24 cellular contexts compared by ENCODE assay signal in the genomic region with DNA sequence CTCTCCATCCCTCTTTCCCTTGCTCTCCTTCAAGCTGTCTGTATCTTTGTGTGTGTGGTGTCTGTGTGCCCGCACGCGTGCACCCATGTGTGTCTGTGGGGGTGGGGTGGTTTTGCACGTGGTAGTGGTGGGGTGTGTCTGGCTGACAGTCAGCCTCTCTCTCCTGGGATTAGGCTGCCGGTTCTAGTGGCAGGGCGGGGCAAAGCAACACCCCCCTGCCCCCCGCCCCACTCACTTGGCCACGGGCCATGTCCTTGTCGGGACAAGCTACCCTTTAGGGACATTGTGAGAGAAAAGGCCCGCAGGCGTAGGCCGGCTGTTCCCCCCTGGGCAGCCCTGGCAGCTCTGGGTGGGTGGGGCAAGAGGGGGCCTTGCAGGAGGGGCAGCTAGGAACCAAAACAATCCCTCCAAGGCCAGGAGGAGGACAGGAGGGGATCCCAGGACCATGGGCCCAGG.
"Had no signal": no experiment of that assay in that cellular context is flagged by ENCODE, and none has a peak within 500 bp of the region (broad histone marks: within the 10 kb centered on the region; RNA-seq: fewer than 3 reads in every experiment).

No MANE protein-coding gene starts in this region.

- H3K4me1 ChIP-seq: gastroesophageal sphincter, thyroid gland had no signal

- H3K36me3 Mint-ChIP-seq: activated naive CD4-positive, alpha-beta T cell treated with anti-CD3 and anti-CD28 coated beads, Interleukin-2, amount 10 ng/mL, durations not matched to agents 7 days and 5 days had no signal

- H3K27me3 Mint-ChIP-seq: activated CD4-positive, alpha-beta memory T cell treated with anti-CD3 and anti-CD28 coated beads, Interleukin-2, amount 10 ng/mL, durations not matched to agents 7 days and 5 days; activated naive CD4-positive, alpha-beta T cell treated with anti-CD3 and anti-CD28 coated beads, Interleukin-2, amount 10 ng/mL, durations not matched to agents 7 days and 5 days; activated naive CD8-positive, alpha-beta T cell treated with anti-CD3 and anti-CD28 coated beads, Interleukin-2, amount 50 U/mL, for 24 hours; T-helper 17 cell had no signal

- H3K4me3 Mint-ChIP-seq: activated CD4-positive, alpha-beta memory T cell treated with anti-CD3 and anti-CD28 coated beads, Interleukin-2, amount 10 ng/mL, durations not matched to agents 7 days and 5 days; activated naive CD4-positive, alpha-beta T cell treated with anti-CD3 and anti-CD28 coated beads, Interleukin-2, amount 10 ng/mL, durations not matched to agents 7 days and 5 days; activated naive CD8-positive, alpha-beta T cell treated with anti-CD3 and anti-CD28 coated beads, Interleukin-2, amount 50 U/mL, for 24 hours; activated T-cell treated with anti-CD3 and anti-CD28 coated beads, Interleukin-2, amount 50 U/mL, for 72 hours; endodermal cell; neural crest cell; T-helper 17 cell had no signal

- DNase-seq: activated CD4-positive, alpha-beta memory T cell treated with anti-CD3 and anti-CD28 coated beads, Interleukin-2, amount 10 ng/mL, durations not matched to agents 7 days and 5 days; activated CD4-positive, alpha-beta T cell treated with anti-CD3 and anti-CD28 coated beads for 4 hours; activated CD4-positive, CD25-positive, alpha-beta regulatory T cell; activated effector memory CD4-positive, alpha-beta T cell treated with Interleukin-2 at 50 U/mL for 16 hours; activated naive CD4-positive, alpha-beta T cell treated with anti-CD3 and anti-CD28 coated beads, Interleukin-2, amount 10 ng/mL, durations not matched to agents 7 days and 5 days; activated naive CD8-positive, alpha-beta T cell treated with anti-CD3 and anti-CD28 coated beads, Interleukin-2, amount 50 U/mL, for 24 hours; activated T-cell treated with anti-CD3 and anti-CD28 coated beads, Interleukin-2, amount 50 U/mL, for 72 hours; cerebellar nuclear complex; cortex of kidney; endodermal cell; head of caudate nucleus; hypothalamus; left ventricle myocardium superior; mammary epithelial cell; occipital lobe; retina; stimulated activated CD4-positive, alpha-beta T cell treated with anti-CD3 and anti-CD28 coated beads, Interleukin-2, amount 100 ng/mL, for 48 hours; stimulated activated CD8-positive, alpha-beta memory T cell treated with anti-CD3 and anti-CD28 coated beads, Interleukin-4, amount 100 ng/mL, for 48 hours; stimulated activated naive CD4-positive, alpha-beta T cell treated with Interleukin-2 at 50 U/mL for 16 hours; substantia nigra; T-helper 17 cell; thyroid gland had no signal

- H3K9me3 Mint-ChIP-seq: activated naive CD8-positive, alpha-beta T cell treated with anti-CD3 and anti-CD28 coated beads, Interleukin-2, amount 50 U/mL, for 24 hours; activated T-cell treated with anti-CD3 and anti-CD28 coated beads, Interleukin-2, amount 50 U/mL, for 72 hours had no signal

- H3K9me3 ChIP-seq: gastroesophageal sphincter, thyroid gland had no signal

- H3K27me3 ChIP-seq: gastroesophageal sphincter, thyroid gland had no signal

- H3K4me3 ChIP-seq: gastroesophageal sphincter, thyroid gland had no signal

- H3K27ac ChIP-seq: gastroesophageal sphincter, thyroid gland had no signal

- H3K27ac Mint-ChIP-seq: activated CD4-positive, alpha-beta memory T cell treated with anti-CD3 and anti-CD28 coated beads, Interleukin-2, amount 10 ng/mL, durations not matched to agents 7 days and 5 days; activated naive CD4-positive, alpha-beta T cell treated with anti-CD3 and anti-CD28 coated beads, Interleukin-2, amount 10 ng/mL, durations not matched to agents 7 days and 5 days; activated naive CD8-positive, alpha-beta T cell treated with anti-CD3 and anti-CD28 coated beads, Interleukin-2, amount 50 U/mL, for 24 hours; activated T-cell treated with anti-CD3 and anti-CD28 coated beads, Interleukin-2, amount 50 U/mL, for 72 hours; endodermal cell; T-helper 17 cell had no signal

- H3K36me3 ChIP-seq: gastroesophageal sphincter, thyroid gland had no signal

- H3K4me1 Mint-ChIP-seq: activated CD4-positive, alpha-beta memory T cell treated with anti-CD3 and anti-CD28 coated beads, Interleukin-2, amount 10 ng/mL, durations not matched to agents 7 days and 5 days; activated naive CD4-positive, alpha-beta T cell treated with anti-CD3 and anti-CD28 coated beads, Interleukin-2, amount 10 ng/mL, durations not matched to agents 7 days and 5 days; endodermal cell; neural crest cell had no signal

- ATAC-seq: activated naive CD8-positive, alpha-beta T cell treated with anti-CD3 and anti-CD28 coated beads, Interleukin-2, amount 50 U/mL, for 24 hours; activated T-cell treated with anti-CD3 and anti-CD28 coated beads, Interleukin-2, amount 50 U/mL, for 72 hours; gastroesophageal sphincter; left ventricle myocardium superior; T-helper 17 cell had no signal
